ENCODE assay signal across 17 cellular contexts in genomic region chr3:64152676-64153466, GRCh38.
"Had no signal": no experiment of that assay in that cellular context is flagged by ENCODE, and none has a peak within 500 bp of the region (broad histone marks: within the 10 kb centered on the region; RNA-seq: fewer than 3 reads in every experiment).

No MANE protein-coding gene starts in this region.

- H3K4me3 ChIP-seq: adrenal gland, body of pancreas, lung, prostate gland, right lobe of liver, suprapubic skin had no signal

- H3K27me3 Mint-ChIP-seq: activated CD4-positive, alpha-beta T cell treated with anti-CD3 and anti-CD28 coated beads for 36 hours; natural killer cell treated with Interleukin-12 subunit alpha and Interleukin-12 subunit beta and Interleukin-15 and Interleukin-18, amount 100 ng/mL, for 72 hours had no signal

- H3K9me3 Mint-ChIP-seq: activated T-helper 17 cell treated with anti-CD3 and anti-CD28 coated beads, Interleukin-2, amount 50 U/mL, for 72 hours; central memory CD8-positive, alpha-beta T cell; natural killer cell treated with Interleukin-12 subunit alpha and Interleukin-12 subunit beta and Interleukin-15 and Interleukin-18, amount 100 ng/mL, for 72 hours; T-cell had no signal

- H3K27me3 ChIP-seq: adrenal gland, body of pancreas, right lobe of liver, suprapubic skin had no signal

- H3K36me3 Mint-ChIP-seq: natural killer cell treated with Interleukin-12 subunit alpha and Interleukin-12 subunit beta and Interleukin-15 and Interleukin-18, amount 100 ng/mL, for 72 hours; T-cell had no signal

- ATAC-seq: activated CD4-positive, alpha-beta T cell treated with anti-CD3 and anti-CD28 coated beads for 36 hours; activated T-helper 17 cell treated with anti-CD3 and anti-CD28 coated beads, Interleukin-2, amount 50 U/mL, for 72 hours; left colon; natural killer cell treated with Interleukin-12 subunit alpha and Interleukin-12 subunit beta and Interleukin-15 and Interleukin-18, amount 100 ng/mL, for 72 hours; right lobe of liver; T-cell had no signal

- H3K36me3 ChIP-seq: adrenal gland, prostate gland, right lobe of liver had no signal

- DNase-seq: activated CD4-positive, alpha-beta T cell treated with anti-CD3 and anti-CD28 coated beads for 36 hours; activated naive CD4-positive, alpha-beta T cell treated with anti-CD3 and anti-CD28 coated beads, Interleukin-2, amount 50 U/mL, for 16 hours; effector memory CD4-positive, alpha-beta T cell; right lobe of liver; stimulated activated CD4-positive, alpha-beta T cell treated with anti-CD3 and anti-CD28 coated beads, Interleukin-12 subunit alpha, Interleukin-12 subunit beta, amount 100 ng/mL, for 4 hours; stimulated activated naive CD4-positive, alpha-beta T cell; T-cell; T1000 had no signal

- H3K9me3 ChIP-seq: adrenal gland, body of pancreas, prostate gland, right lobe of liver, suprapubic skin had no signal

- H3K27ac Mint-ChIP-seq: activated CD4-positive, alpha-beta T cell treated with anti-CD3 and anti-CD28 coated beads for 36 hours; activated T-helper 17 cell treated with anti-CD3 and anti-CD28 coated beads, Interleukin-2, amount 50 U/mL, for 72 hours; natural killer cell treated with Interleukin-12 subunit alpha and Interleukin-12 subunit beta and Interleukin-15 and Interleukin-18, amount 100 ng/mL, for 72 hours; T-cell had no signal

- H3K27ac ChIP-seq: adrenal gland, body of pancreas, right lobe of liver, suprapubic skin had no signal

- H3K4me1 ChIP-seq: right lobe of liver had no signal

- H3K4me1 Mint-ChIP-seq: activated CD4-positive, alpha-beta T cell treated with anti-CD3 and anti-CD28 coated beads for 36 hours; activated T-helper 17 cell treated with anti-CD3 and anti-CD28 coated beads, Interleukin-2, amount 50 U/mL, for 72 hours; central memory CD8-positive, alpha-beta T cell; T-cell had no signal

- H3K4me3 Mint-ChIP-seq: activated CD4-positive, alpha-beta T cell treated with anti-CD3 and anti-CD28 coated beads for 36 hours; activated T-helper 17 cell treated with anti-CD3 and anti-CD28 coated beads, Interleukin-2, amount 50 U/mL, for 72 hours; central memory CD8-positive, alpha-beta T cell; natural killer cell treated with Interleukin-12 subunit alpha and Interleukin-12 subunit beta and Interleukin-15 and Interleukin-18, amount 100 ng/mL, for 72 hours; T-cell had no signal
